Comparison of ENCODE assay signal across 18 cellular contexts in the genomic region with DNA sequence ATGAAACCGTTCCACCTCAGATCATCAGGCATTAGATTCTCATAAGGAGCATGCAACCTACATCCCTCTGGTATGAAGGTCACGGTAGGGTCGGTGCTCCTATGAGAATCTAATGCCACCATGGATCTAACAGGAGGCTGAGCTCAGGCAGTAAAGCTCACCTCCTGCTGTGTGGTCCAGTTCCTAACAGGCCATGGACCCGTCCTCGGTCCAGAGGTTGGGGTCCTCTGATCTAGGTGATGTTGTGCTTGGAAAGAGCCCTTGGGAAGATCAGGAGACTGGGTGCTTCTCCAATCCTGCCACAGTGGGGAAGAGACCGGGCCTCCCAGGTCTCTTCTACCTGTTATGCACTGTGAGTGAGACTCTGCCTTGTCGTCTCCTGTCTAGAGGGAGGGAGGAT.
A peak's percentile ranks its signal among the peaks of the same experiment; 100 is the strongest.
DNase-seq lines count a peak whose midpoint lies in the region; ATAC-seq, FAIRE-seq and TF ChIP-seq lines count a peak whose summit lies in the region.
"Had no signal": no experiment of that assay in that cellular context is flagged by ENCODE, and none has a peak within 500 bp of the region (broad histone marks: within the 10 kb centered on the region; RNA-seq: fewer than 3 reads in every experiment).

No MANE protein-coding gene starts in this region.

- no peak for ATAC-seq in RWPE2 (ENCODE audit: low read depth)
- ATAC-seq in gastrocnemius medialis = no peak
- ATAC-seq in GM19397 (IDR thresholded peaks at IDR 0.05; ENCODE audit: unreplicated experiment) = no peak

- no peaks in the 10 kb centered on the region for H3K79me2 ChIP-seq in endothelial cell of umbilical vein (ENCODE audit: control insufficient read depth, insufficient read depth, low read length)

- H3K36me3 ChIP-seq in BLaER1 treated with 17β-estradiol and CSF1 and Interleukin-3, amounts not matched to agents 10 nM and 100 nM = no peaks in the 10 kb centered on the region
- H3K36me3 ChIP-seq in RWPE2 (ENCODE audit: low read depth) (no peaks in the 10 kb centered on the region), endothelial cell of umbilical vein (ENCODE audit: control insufficient read depth in 2 of 2, extremely low read depth in 1 of 2, insufficient read depth in 2 of 2, low read length in 2 of 2) (no peaks in the 10 kb centered on the region), gastrocnemius medialis (no peaks in the 10 kb centered on the region)
- H3K36me3 ChIP-seq: BE2C had no signal

- no peak overlapping the region for H3K27ac ChIP-seq in BLaER1 treated with 17β-estradiol and CSF1 and Interleukin-3, amounts not matched to agents 10 nM and 100 nM
- H3K27ac ChIP-seq in RWPE2 (ENCODE audit: poor library complexity, severe bottlenecking) (peak overlapping the region; percentile 24), endothelial cell of umbilical vein (ENCODE audit: insufficient read depth, low read depth, low read length) (peak overlapping the region; percentile 9), gastrocnemius medialis (no peak overlapping the region)

- POLR2A ChIA-PET in endothelial cell of umbilical vein (lab: Charles Lee) = no interaction called here

- peaks cover 17 to 46% (median 32%) of the 10 kb centered on the region in 10 experiments for H3K4me1 ChIP-seq in BLaER1 treated with 17β-estradiol and CSF1 and Interleukin-3, amounts not matched to agents 10 nM and 100 nM
- H3K4me1 ChIP-seq in RWPE2 (ENCODE audit: insufficient read depth, poor library complexity, severe bottlenecking) = peaks cover 13% of the 10 kb centered on the region
- H3K4me1 ChIP-seq in endothelial cell of umbilical vein (ENCODE audit: control insufficient read depth, extremely low read depth, insufficient read depth, low read length) = peaks cover 3% of the 10 kb centered on the region
- H3K4me1 ChIP-seq in gastrocnemius medialis = peaks cover 17 to 20% of the 10 kb centered on the region in 2 donors
- H3K4me1 ChIP-seq: BE2C had no signal

- no peak for FAIRE-seq in endothelial cell of umbilical vein (lab: Jason Lieb, UNC)
- FAIRE-seq: H1 had no signal

- no peak overlapping the region for H3K4me3 ChIP-seq in BLaER1 treated with 17β-estradiol and CSF1 and Interleukin-3, amounts not matched to agents 10 nM and 100 nM
- H3K4me3 ChIP-seq in RWPE2 (ENCODE audit: severe bottlenecking) (no peak overlapping the region), endothelial cell of umbilical vein (replicated peaks in 1 of 3; ENCODE audit: insufficient read depth in 1 of 3, low read depth in 1 of 3, low read length in 3 of 3) (no peak overlapping the region), gastrocnemius medialis (no peak overlapping the region)

- intact Hi-C loops in endothelial cell of umbilical vein (cut with micrococcal nuclease) = no loop called here
- intact Hi-C loops in posterior vena cava (cut with DNase I) = no loop called here
- intact Hi-C loops in gastrocnemius medialis (cut with DNase I; ENCODE audit: low total_unique reads) = no loop called here

- no peaks in the 10 kb centered on the region for H3K9me1 ChIP-seq in endothelial cell of umbilical vein (replicated peaks; ENCODE audit: control insufficient read depth, extremely low read depth, insufficient read depth, low read length)

- TF ChIP-seq CTCF in RWPE2 (IDR thresholded peaks at IDR 0.05; ENCODE audit: poor library complexity, severe bottlenecking) (no peak), endothelial cell of umbilical vein (IDR thresholded peaks at IDR 0.05; ENCODE audit: extremely low read depth in 1 of 2, insufficient read depth in 1 of 2, low read depth in 1 of 2, low read length in 2 of 2) (no peak), gastrocnemius medialis (IDR thresholded peaks at IDR 0.05 in 4 of 5, conservative IDR thresholded peaks at IDR 0.05 in 1 of 5) (no peak)

- TF ChIP-seq POLR2A in endothelial cell of umbilical vein (IDR thresholded peaks at IDR 0.05; ENCODE audit: low read depth, low read length) = no peak
- TF ChIP-seq POLR2A in gastrocnemius medialis (IDR thresholded peaks at IDR 0.05) = no peak

- CTCF ChIA-PET in endothelial cell of umbilical vein (lab: Charles Lee) = no interaction called here

- dilution Hi-C loops in endothelial cell of umbilical vein (cut with MboI; ENCODE audit: extremely low pct_ligation_motif_present, low sequenced_read_pairs) = no loop called here

- in situ Hi-C loops in gastrocnemius medialis (cut with MboI; ENCODE audit: low sequenced_read_pairs in 4 of 4) = no loop called here

- H4K20me1 ChIP-seq in BLaER1 treated with 17β-estradiol and CSF1 and Interleukin-3, amounts not matched to agents 10 nM and 100 nM = no peaks in the 10 kb centered on the region
- no peaks in the 10 kb centered on the region for H4K20me1 ChIP-seq in endothelial cell of umbilical vein (replicated peaks; ENCODE audit: control insufficient read depth, extremely low read depth, insufficient read depth, low read length)

- H3K4me2 ChIP-seq in BLaER1 treated with 17β-estradiol and CSF1 and Interleukin-3, amounts not matched to agents 10 nM and 100 nM = peak overlapping the region; percentile 19 to 62 (median 42); a peak in 19 of 22 replicates
- H3K4me2 ChIP-seq in endothelial cell of umbilical vein (ENCODE audit: insufficient read depth, low read length) = no peak overlapping the region

- H3K9ac ChIP-seq in BLaER1 treated with 17β-estradiol and CSF1 and Interleukin-3, amounts not matched to agents 10 nM and 100 nM = no peak overlapping the region
- H3K9ac ChIP-seq in endothelial cell of umbilical vein (replicated peaks; ENCODE audit: extremely low read depth, insufficient read depth, low read length) = no peak overlapping the region

- peaks cover 0 to 23% (median 8%) of the 10 kb centered on the region in 11 experiments; a peak in 11 of 22 replicates for H3K9me3 ChIP-seq in BLaER1 treated with 17β-estradiol and CSF1 and Interleukin-3, amounts not matched to agents 10 nM and 100 nM (replicated peaks in 1 of 11)
- no peaks in the 10 kb centered on the region for H3K9me3 ChIP-seq in RWPE2 (ENCODE audit: severe bottlenecking)
- no peaks in the 10 kb centered on the region for H3K9me3 ChIP-seq in endothelial cell of umbilical vein (replicated peaks; ENCODE audit: control insufficient read depth, insufficient read depth, low read length)
- no peaks in the 10 kb centered on the region for H3K9me3 ChIP-seq in gastrocnemius medialis
- H3K9me3 ChIP-seq: BE2C had no signal

- no peaks in the 10 kb centered on the region for H3K27me3 ChIP-seq in BLaER1 treated with 17β-estradiol and CSF1 and Interleukin-3, amounts not matched to agents 10 nM and 100 nM
- H3K27me3 ChIP-seq in RWPE2 (ENCODE audit: insufficient read depth, poor library complexity, severe bottlenecking) (no peaks in the 10 kb centered on the region), endothelial cell of umbilical vein (ENCODE audit: control insufficient read depth in 2 of 2, insufficient read depth in 2 of 2, low read length in 2 of 2) (peaks cover 0 to 3% of the 10 kb centered on the region in 2 experiments), gastrocnemius medialis (no peaks in the 10 kb centered on the region)

- no peak overlapping the region for H2AFZ ChIP-seq in endothelial cell of umbilical vein (ENCODE audit: low read depth, low read length)

- DNase-seq in RWPE2 (ENCODE audit: low spot score) (no peak), endothelial cell of umbilical vein (ENCODE audit: low read depth, low spot score) (no peak), posterior vena cava (ENCODE audit: low spot score) (peak; percentile 59), gastrocnemius medialis (no peak)
- DNase-seq in effector CD4-positive, alpha-beta T cell = no peak
- DNase-seq: BE2C; CD8-positive, alpha-beta memory T cell; DMS 273 treated with DMSO at 0.1 percent for 48 hours; KG1; NCI-H1092; NCI-H1694; NCI-H69; NK-92 treated with Interleukin-12 subunit alpha and Interleukin-12 subunit beta, amount 100 ng/mL, for 24 hours; OCI-M1; RPMI8226 had no signal

- BruUV-seq in endothelial cell of umbilical vein (replicated peaks; lab: Mats Ljungman, UMichigan) = no TSS peak

TF ChIP-seq in endothelial cell of umbilical vein, 7 proteins besides CTCF, POLR2A, EP300 and RAD21:
- TF ChIP-seq GATA2 (IDR thresholded peaks at IDR 0.05; ENCODE audit: insufficient read depth, insufficient read length, low read depth, low read length) (no peak), POLR2AphosphoS5 (IDR thresholded peaks at IDR 0.05; ENCODE audit: insufficient read depth, low read depth, low read length) (no peak), EZH2 (IDR thresholded peaks at IDR 0.05; ENCODE audit: borderline replicate concordance, low read depth, low read length, severe bottlenecking) (no peak), JUN (IDR thresholded peaks at IDR 0.05; ENCODE audit: borderline replicate concordance, insufficient read depth, insufficient read length, low read depth) (no peak), MYC (IDR thresholded peaks at IDR 0.05; ENCODE audit: low read depth, low read length) (no peak), FOS (IDR thresholded peaks at IDR 0.05; ENCODE audit: borderline replicate concordance, insufficient read depth, low read length) (no peak)
- TF ChIP-seq, protein P1, sequence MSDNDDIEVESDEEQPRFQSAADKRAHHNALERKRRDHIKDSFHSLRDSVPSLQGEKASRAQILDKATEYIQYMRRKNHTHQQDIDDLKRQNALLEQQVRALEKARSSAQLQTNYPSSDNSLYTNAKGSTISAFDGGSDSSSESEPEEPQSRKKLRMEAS (IDR thresholded peaks at IDR 0.05; ENCODE audit: insufficient read depth, insufficient read length) = no peak
TF ChIP-seq in endothelial cell of umbilical vein: peak in this region for 0.

Comparison
In these comparisons a context has a peak if more than half of its experiments do, and no peak if none do; other contexts are left out.
1. H3K27ac ChIP-seq: peak in RWPE2 (single experiment) and endothelial cell of umbilical vein (single experiment); none in BLaER1 treated with 17β-estradiol and CSF1 and Interleukin-3, amounts not matched to agents 10 nM and 100 nM (0 of 11) and gastrocnemius medialis (0 of 4).